Comparison of ENCODE assay signal across 12 cellular contexts in the genomic region with DNA sequence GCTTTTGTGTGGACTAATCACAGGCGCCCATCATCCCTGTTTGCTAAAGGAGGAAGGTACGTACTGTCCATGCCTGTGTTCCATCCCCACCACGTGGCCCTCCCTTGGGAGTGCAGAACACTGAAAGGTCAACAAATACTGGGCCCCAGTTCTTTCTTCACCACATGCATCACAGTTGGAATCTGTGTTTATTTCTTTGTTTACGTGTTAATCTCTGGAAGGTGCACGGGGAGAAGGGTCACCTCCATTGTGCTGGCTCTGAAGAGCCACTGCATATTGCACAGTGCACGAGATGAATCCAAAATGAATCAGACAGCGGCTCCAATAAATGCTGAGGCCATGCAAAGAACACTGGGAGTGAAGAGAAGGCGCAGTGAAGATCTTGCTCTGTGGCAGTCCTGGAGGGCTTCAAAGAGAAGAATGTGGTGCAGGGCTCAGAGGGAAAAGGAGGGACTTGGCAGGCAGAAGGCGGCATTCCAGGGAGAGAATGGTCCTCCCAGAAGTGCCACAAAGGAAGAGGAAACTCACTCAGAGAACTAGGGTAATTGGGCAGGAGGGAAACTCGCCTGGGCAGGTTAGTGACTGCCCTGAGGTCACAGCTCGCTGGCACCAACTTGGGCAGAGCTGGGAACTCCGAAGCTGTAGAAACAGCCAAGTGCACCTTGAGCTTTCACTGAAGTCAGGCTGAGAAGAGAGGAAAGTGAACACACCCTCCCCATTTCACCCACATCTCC. TPM values are rescaled to one million over a fixed set of nuclear protein-coding genes. Genes with fewer than 3 reads are reported as not detected.
DNase-seq lines count a peak whose midpoint lies in the region; ATAC-seq, FAIRE-seq and TF ChIP-seq lines count a peak whose summit lies in the region.
"Had no signal": no experiment of that assay in that cellular context is flagged by ENCODE, and none has a peak within 500 bp of the region (broad histone marks: within the 10 kb centered on the region; RNA-seq: fewer than 3 reads in every experiment).

No MANE protein-coding gene starts in this region.

- ATAC-seq in HepG2 (peak; percentile 61), GM18520 (IDR thresholded peaks at IDR 0.05; ENCODE audit: unreplicated experiment) (no peak)

- FAIRE-seq in bronchial epithelial cell (lab: Jason Lieb, UNC) (no peak), HepG2 (lab: Jason Lieb, UNC) (peak; percentile 94), H54 (lab: Jason Lieb, UNC) (no peak)

- H3K27me3 ChIP-seq in bronchial epithelial cell (ENCODE audit: control insufficient read depth, insufficient read depth, low read length): no peaks in the 10 kb centered on the region
- no peaks in the 10 kb centered on the region for H3K27me3 ChIP-seq in HepG2 (ENCODE audit: control insufficient read depth in 1 of 2, insufficient read depth in 2 of 2, low read length in 2 of 2)
- no peaks in the 10 kb centered on the region for H3K27me3 ChIP-seq in subcutaneous abdominal adipose tissue (ENCODE audit: control insufficient read depth in 5 of 5, insufficient read depth in 4 of 5, low read length in 5 of 5)
- H3K27me3 ChIP-seq: SJSA1 had no signal

- in situ Hi-C loops in HepG2 (cut with HindIII; ENCODE audit: extremely low pct_ligation_motif_present, low pct_unique_long_range_greater_than_20kb): no loop called here

- H3K4me1 ChIP-seq in HepG2 (ENCODE audit: insufficient read depth, low read length) (peaks cover 62% of the 10 kb centered on the region), subcutaneous abdominal adipose tissue (ENCODE audit: control insufficient read depth in 5 of 5, insufficient read depth in 5 of 5, low read length in 5 of 5) (peaks cover 16 to 66% (median 57%) of the 10 kb centered on the region in 5 donors)
- H3K4me1 ChIP-seq: SJSA1 had no signal

- BruUV-seq in HepG2 (replicated peaks; lab: Mats Ljungman, UMichigan): no TSS peak

- peaks cover 53% of the 10 kb centered on the region for H3K79me2 ChIP-seq in HepG2 (ENCODE audit: insufficient read depth, low read length)

- POLR2A ChIA-PET in HepG2 (lab: Yijun Ruan, JAX): interaction anchor here (0.8 kb wide), 1 partner anchor 10 kb away, joined by 3 read pairs; no protein-coding TSS in a partner anchor

- DNase-seq in NCI-H1417 (lab: John Stamatoyannopoulos, UW) (peak; percentile 48 to 81 (median 50)), bronchial epithelial cell (ENCODE audit: low read depth) (peak; percentile 74), HepG2 (ENCODE audit: low spot score) (peak; percentile 81), H54 (ENCODE audit: insufficient read length, low spot score) (no peak)
- no peak for DNase-seq in activated naive CD4-positive, alpha-beta T cell treated with Interleukin-2 at 50 U/mL for 16 hours
- DNase-seq: activated CD4-positive, alpha-beta T cell treated with anti-CD3 and anti-CD28 coated beads, Interleukin-2, amount 10 ng/mL, durations not matched to agents 24 days and 14 days; activated naive CD4-positive, alpha-beta T cell treated with anti-CD3 and anti-CD28 coated beads, Interleukin-2, amount 50 U/mL, for 16 hours; effector CD8-positive, alpha-beta T cell; NCI-H2171 had no signal

- H3K4me3 ChIP-seq in bronchial epithelial cell (ENCODE audit: low read depth, low read length): no peak overlapping the region
- peak overlapping the region in 1 of 3 experiments; percentile 21; a peak in 1 of 6 replicates for H3K4me3 ChIP-seq in HepG2 (replicated peaks in 1 of 3; ENCODE audit: insufficient read depth in 1 of 3, low read depth in 2 of 3, low read length in 3 of 3)
- no peak overlapping the region for H3K4me3 ChIP-seq in subcutaneous abdominal adipose tissue (ENCODE audit: low read depth in 1 of 5, low read length in 5 of 5)
- H3K4me3 ChIP-seq: SJSA1 had no signal

- H3K36me3 ChIP-seq in bronchial epithelial cell (ENCODE audit: control insufficient read depth, insufficient read depth, low read length) (no peaks in the 10 kb centered on the region), HepG2 (replicated peaks in 1 of 2; ENCODE audit: control insufficient read depth in 1 of 2, insufficient read depth in 2 of 2, low read length in 2 of 2) (no peaks in the 10 kb centered on the region; a peak in 1 of 5 replicates), subcutaneous abdominal adipose tissue (ENCODE audit: control insufficient read depth in 5 of 5, insufficient read depth in 5 of 5, low read length in 5 of 5) (no peaks in the 10 kb centered on the region)
- H3K36me3 ChIP-seq: SJSA1 had no signal

- TF ChIP-seq CTCF in bronchial epithelial cell (IDR thresholded peaks at IDR 0.05; ENCODE audit: insufficient read depth, low read length, severe bottlenecking): no peak
- TF ChIP-seq CTCF in HepG2 (CRISPR knock-in tag; IDR thresholded peaks at IDR 0.05): peak; percentile 89

- no peaks in the 10 kb centered on the region for H4K20me1 ChIP-seq in HepG2 (ENCODE audit: insufficient read depth, low read length)

- no peak for TF ChIP-seq POLR2A in HepG2 (IDR thresholded peaks at IDR 0.05; ENCODE audit: insufficient read depth in 1 of 2, low read depth in 2 of 2, low read length in 2 of 2)
- TF ChIP-seq POLR2A in H54 (IDR thresholded peaks at IDR 0.05; ENCODE audit: low read depth, low read length): no peak

- 26% methylated on average over 12 of the region's 12 CpGs for WGBS in HepG2 (ENCODE audit: low lambda C conversion rate)

- TF ChIP-seq EP300 in HepG2 (IDR thresholded peaks at IDR 0.05; ENCODE audit: low read depth in 2 of 2, low read length in 2 of 2): peak in 1 of 2 experiments; percentile 60; a peak in 2 of 4 replicates
- peak; percentile 52; the same call in 1 of the 2 replicates for TF ChIP-seq EP300 in HepG2 (CRISPR knock-in tag; IDR thresholded peaks at IDR 0.05; ENCODE audit: borderline replicate concordance)

- intact Hi-C loops in HepG2 (cut with micrococcal nuclease; ENCODE audit: unreplicated experiment): loop anchor here (1.0 kb wide), 1 partner anchor 10 kb away; no protein-coding TSS in a partner anchor

- H3K9ac ChIP-seq in HepG2 (ENCODE audit: insufficient read depth, low read depth, low read length): peak overlapping the region; percentile 9
- peak overlapping the region in 1 of 5 donors; percentile 11 for H3K9ac ChIP-seq in subcutaneous abdominal adipose tissue (ENCODE audit: low read length in 5 of 5)

- H3K9me3 ChIP-seq in HepG2 (ENCODE audit: low read length) (no peaks in the 10 kb centered on the region), subcutaneous abdominal adipose tissue (ENCODE audit: control insufficient read depth in 5 of 5, low read length in 5 of 5) (no peaks in the 10 kb centered on the region)
- H3K9me3 ChIP-seq: SJSA1 had no signal

- H2AFZ ChIP-seq in HepG2 (ENCODE audit: low read length): no peak overlapping the region

- H3K4me2 ChIP-seq in HepG2 (ENCODE audit: low read depth, low read length): peak overlapping the region; percentile 60

- CTCF ChIA-PET in HepG2 (lab: Yijun Ruan, JAX; ENCODE audit: low intra/inter-chr PET ratio, low total read pairs): interaction anchor here (0.9 to 1.4 kb wide), 3 partner anchors 40 to 205 kb away, joined by 3 to 4 read pairs (median 3); no protein-coding TSS in a partner anchor

- peak; percentile 50; the same call in 1 of the 2 replicates for TF ChIP-seq RAD21 in HepG2 (CRISPR knock-in tag; IDR thresholded peaks at IDR 0.05)

- H3K27ac ChIP-seq in HepG2 (ENCODE audit: extremely low read length, insufficient read depth, low read length) (peak overlapping the region; percentile 63), subcutaneous abdominal adipose tissue (ENCODE audit: low read depth, low read length) (peak overlapping the region; percentile 63)
- H3K27ac ChIP-seq: SJSA1 had no signal

TF ChIP-seq in HepG2, 621 proteins besides CTCF, POLR2A, EP300 and RAD21 (continues in another document):
- TF ChIP-seq TFDP2 (CRISPR knock-in tag; IDR thresholded peaks at IDR 0.05): peak; percentile 71

RNA-seq across cellular contexts. Expression of gene RPH3AL, which starts 3.7 kb away (rescaled TPM):
- total RNA-seq in bronchial epithelial cell (6.1 and 11.3 TPM in 2 replicates), HepG2 (2016; rRNA removed; fragmentation: Illumina TruSeq; extraction: Trizol) (6.7 and 7.8 TPM in 2 replicates)
- total RNA-seq in HepG2 (2016; cell fraction: cytosol; rRNA removed; fragmentation: Illumina TruSeq; extraction: Trizol; ENCODE audit: low read depth): 10.8 and 13.9 TPM in 2 replicates
- total RNA-seq in HepG2 (2016; cell fraction: insoluble cytoplasmic fraction; rRNA removed; fragmentation: Illumina TruSeq; extraction: Trizol): 8.0 and 8.6 TPM in 2 replicates
- 12.1 and 13.4 TPM in 2 replicates for total RNA-seq in HepG2 (2016; cell fraction: membrane; rRNA removed; fragmentation: Illumina TruSeq; extraction: Trizol)
- total RNA-seq in HepG2 (2016; cell fraction: nucleus; rRNA removed; fragmentation: Illumina TruSeq; extraction: Trizol): 6.4 and 8.4 TPM in 2 replicates
- 16.4 and 20.7 TPM in 2 replicates for polyA plus RNA-seq in HepG2 (2011; rRNA removed)
- 14.3 and 17.0 TPM in 2 replicates for polyA plus RNA-seq in HepG2 (2011; cell fraction: cytosol; rRNA removed)
- 21.3 and 26.7 TPM in 2 replicates for polyA plus RNA-seq in HepG2 (2011; cell fraction: nucleus; rRNA removed)
- polyA plus RNA-seq in HepG2 (2012): 11.7 and 14.0 TPM in 2 replicates
- polyA plus RNA-seq in HepG2 (2016; cell fraction: cytosol; fragmentation: Illumina TruSeq; extraction: Trizol; ENCODE audit: low read depth): 4.1 and 4.3 TPM in 2 replicates
- 6.7 and 7.3 TPM in 2 replicates for polyA plus RNA-seq in HepG2 (2016; cell fraction: insoluble cytoplasmic fraction; fragmentation: Illumina TruSeq; extraction: Trizol; ENCODE audit: low read depth)
- polyA plus RNA-seq in HepG2 (2016; cell fraction: membrane; fragmentation: Illumina TruSeq; extraction: Trizol; ENCODE audit: low read depth): 9.3 and 12.3 TPM in 2 replicates
- 8.0 and 9.6 TPM in 2 replicates for polyA plus RNA-seq in HepG2 (2016; cell fraction: nucleus; fragmentation: Illumina TruSeq; extraction: Trizol; ENCODE audit: insufficient read depth, low read depth)
- polyA minus RNA-seq in HepG2 (2011; rRNA and poly(A)+ RNA removed; ENCODE audit: low replicate concordance): 4.7 and 30.0 TPM in 2 replicates
- polyA minus RNA-seq in HepG2 (2011; cell fraction: cytosol; rRNA and poly(A)+ RNA removed): 12.5 TPM in 2 replicates
- polyA minus RNA-seq in HepG2 (2011; cell fraction: nucleus; rRNA and poly(A)+ RNA removed): 29.4 and 31.1 TPM in 2 replicates

Comparison
In these comparisons a context has a peak if more than half of its experiments do, and no peak if none do; other contexts are left out.
1. DNase-seq: peak in NCI-H1417 (3 of 3), bronchial epithelial cell (single experiment) and HepG2 (single experiment); none in activated naive CD4-positive, alpha-beta T cell treated with Interleukin-2 at 50 U/mL for 16 hours (single experiment) and H54 (single experiment).